In genomic region chr3:160756907-160757623, GRCh38 we compare ENCODE assay signal across 8 cellular contexts. TPM values are rescaled to one million over a fixed set of nuclear protein-coding genes. Genes with fewer than 3 reads are reported as not detected.
A peak's percentile ranks its signal among the peaks of the same experiment; 100 is the strongest.
DNase-seq lines count a peak whose midpoint lies in the region; ATAC-seq and TF ChIP-seq lines count a peak whose summit lies in the region.

No MANE protein-coding gene starts in this region.

- H3K4me3 ChIP-seq in WERI-Rb-1 (ENCODE audit: low read depth, low read length) (peak overlapping the region; percentile 79), heart right ventricle (peak overlapping the region; percentile 23 to 97 (median 90)), rectal smooth muscle tissue (ENCODE audit: low read length) (peak overlapping the region; percentile 87), MG63 (no peak overlapping the region)

- H3K27ac ChIP-seq in WERI-Rb-1 (no peak overlapping the region), heart right ventricle (peak overlapping the region in 9 of 10 donors; percentile 15 to 94 (median 45)), rectal smooth muscle tissue (ENCODE audit: low read depth, low read length) (no peak overlapping the region)

- no peaks in the 10 kb centered on the region for H3K9me3 ChIP-seq in WERI-Rb-1 (ENCODE audit: severe bottlenecking)
- no peaks in the 10 kb centered on the region for H3K9me3 ChIP-seq in heart right ventricle
- no peaks in the 10 kb centered on the region for H3K9me3 ChIP-seq in MG63

- DNase-seq in NCI-H2171 treated with DMSO at 0.1 percent for 48 hours (lab: John Stamatoyannopoulos, UW) = peak; percentile 55
- no peak for DNase-seq in NCI-H2171 (lab: John Stamatoyannopoulos, UW)
- no peak for DNase-seq in WERI-Rb-1
- DNase-seq in heart right ventricle = peak; percentile 24 to 41
- no peak for DNase-seq in MG63
- DNase-seq in NK-92 (lab: John Stamatoyannopoulos, UW; ENCODE audit: unreplicated experiment) = no peak

- TF ChIP-seq CTCF in WERI-Rb-1 (IDR thresholded peaks at IDR 0.05; ENCODE audit: low read depth, low read length) = no peak
- TF ChIP-seq CTCF in heart right ventricle (IDR thresholded peaks at IDR 0.05) = no peak

- intact Hi-C loops in heart right ventricle (cut with DNase I) = loop anchor here in 8 of 10 donors (2.0 to 10.0 kb wide), 14 partner anchors 40 to 468 kb away; partner anchors contain the start of genes KPNA4 (in 5 of the 8) and NMD3 (in 2 of the 8)

- H3K27me3 ChIP-seq in WERI-Rb-1 (ENCODE audit: insufficient read depth, low read depth, severe bottlenecking) (no peaks in the 10 kb centered on the region), heart right ventricle (no peaks in the 10 kb centered on the region), rectal smooth muscle tissue (ENCODE audit: control insufficient read depth, insufficient read depth, low read length) (no peaks in the 10 kb centered on the region), MG63 (peaks cover 8% of the 10 kb centered on the region)

- H3K4me1 ChIP-seq in heart right ventricle (peaks cover 0 to 44% (median 35%) of the 10 kb centered on the region in 9 donors), rectal smooth muscle tissue (ENCODE audit: control insufficient read depth, insufficient read depth, low read length) (peaks cover 5% of the 10 kb centered on the region)

- H3K36me3 ChIP-seq in WERI-Rb-1 (peaks cover 5% of the 10 kb centered on the region), heart right ventricle (no peaks in the 10 kb centered on the region), rectal smooth muscle tissue (ENCODE audit: control insufficient read depth, insufficient read depth, low read length) (no peaks in the 10 kb centered on the region), MG63 (no peaks in the 10 kb centered on the region)

- H3K9ac ChIP-seq in rectal smooth muscle tissue (ENCODE audit: low read length) = no peak overlapping the region

- ATAC-seq in heart right ventricle (no peak), GM18858 (IDR thresholded peaks at IDR 0.05; ENCODE audit: unreplicated experiment) (no peak)

- WGBS in heart right ventricle, 2 donors = 14 to 18% methylated on average over 19 of the region's 19 CpGs

RNA-seq across cellular contexts. Expression of gene PPM1L, which starts 1.0 kb away (rescaled TPM):
- 10 to 100 TPM; 35.5 to 55.5 (median 38.8) TPM for total RNA-seq in heart right ventricle
- 1 to 10 TPM; 4.4 to 6.9 TPM for polyA plus RNA-seq in heart right ventricle
- not detected in 2 replicates for total RNA-seq in MG63 (2014; rRNA removed; shearing (Covaris generic); ENCODE audit: low replicate concordance)

Comparison
In these comparisons a context has a peak if more than half of its experiments do, and no peak if none do; other contexts are left out.
1. DNase-seq: peak in NCI-H2171 treated with DMSO at 0.1 percent for 48 hours (single experiment) and heart right ventricle (2 of 2); none in NCI-H2171 (single experiment), WERI-Rb-1 (single experiment), MG63 (single experiment) and NK-92 (single experiment).
2. H3K27ac ChIP-seq: peak in heart right ventricle (9 of 10); none in WERI-Rb-1 (single experiment) and rectal smooth muscle tissue (single experiment).
3. RNA of gene PPM1L, which starts 1.0 kb away (total RNA-seq): 35.5 to 55.5 TPM in heart right ventricle; not detected in MG63; every median in the first group is over 10 times any median in the second.